In genomic region chr10:111996103-111996502, GRCh38 we compare ENCODE assay signal across 11 cellular contexts.
DNase-seq lines count a peak whose midpoint lies in the region; ATAC-seq and TF ChIP-seq lines count a peak whose summit lies in the region.
"Had no signal": no experiment of that assay in that cellular context is flagged by ENCODE, and none has a peak within 500 bp of the region (broad histone marks: within the 10 kb centered on the region; RNA-seq: fewer than 3 reads in every experiment).

No MANE protein-coding gene starts in this region.

- no peak overlapping the region for H3K4me3 Mint-ChIP-seq in progenitor cell of endocrine pancreas (ENCODE audit: low read depth)

- DNase-seq in progenitor cell of endocrine pancreas (ENCODE audit: low spot score, unreplicated experiment) (no peak), NCI-H510A (lab: John Stamatoyannopoulos, UW) (no peak), NCI-H2196 (lab: John Stamatoyannopoulos, UW; ENCODE audit: unreplicated experiment) (no peak), SW 1271 (lab: John Stamatoyannopoulos, UW) (no peak)
- DNase-seq: activated CD8-positive, alpha-beta memory T cell treated with anti-CD3 and anti-CD28 coated beads for 24 hours; left ventricle myocardium inferior; NCI-H1930; substantia nigra had no signal

- H3K27ac Mint-ChIP-seq in progenitor cell of endocrine pancreas = peak overlapping the region; percentile 1

- peak; percentile 97 for ATAC-seq in GM19023 (IDR thresholded peaks at IDR 0.05; ENCODE audit: unreplicated experiment)
- ATAC-seq in GM21717 (IDR thresholded peaks at IDR 0.05; ENCODE audit: unreplicated experiment) = peak; percentile 99
- peak; percentile 99 for ATAC-seq in HG03103 (IDR thresholded peaks at IDR 0.05; ENCODE audit: low read depth, unreplicated experiment)

- H3K36me3 Mint-ChIP-seq in progenitor cell of endocrine pancreas (ENCODE audit: insufficient read depth) = no peaks in the 10 kb centered on the region

- no peaks in the 10 kb centered on the region for H3K27me3 Mint-ChIP-seq in progenitor cell of endocrine pancreas

- no peaks in the 10 kb centered on the region for H3K9me3 Mint-ChIP-seq in progenitor cell of endocrine pancreas (ENCODE audit: low read depth)

- TF ChIP-seq CTCF in progenitor cell of endocrine pancreas (IDR thresholded peaks at IDR 0.05; ENCODE audit: unreplicated experiment) = no peak

- H3K4me1 Mint-ChIP-seq in progenitor cell of endocrine pancreas (ENCODE audit: low read depth) = peaks cover 13% of the 10 kb centered on the region
